Comparison of ENCODE assay signal across 2 cellular contexts in genomic region chr20:57680131-57680716, GRCh38.
A peak's percentile ranks its signal among the peaks of the same experiment; 100 is the strongest.
TF ChIP-seq lines count a peak whose summit lies in the region.

No MANE protein-coding gene starts in this region.

TF ChIP-seq in GM12878, 131 proteins besides CTCF, POLR2A, EP300 and RAD21 (continued from another document and continues in another):
- TF ChIP-seq FOS (IDR thresholded peaks at IDR 0.05; ENCODE audit: borderline replicate concordance, extremely low read depth, insufficient read length) (no peak), FOXM1 (IDR thresholded peaks at IDR 0.05; ENCODE audit: low read depth, low read length) (peak; percentile 77; the same call in 1 of the 2 replicates), NRF1 (conservative IDR thresholded peaks at IDR 0.05; ENCODE audit: low read depth, low read length) (no peak), CHD4 (IDR thresholded peaks at IDR 0.05) (no peak), NFXL1 (IDR thresholded peaks at IDR 0.05; ENCODE audit: borderline replicate concordance) (no peak), IRF5 (IDR thresholded peaks at IDR 0.05; ENCODE audit: borderline replicate concordance) (peak; percentile 73; the same call in 1 of the 2 replicates), SRF (IDR thresholded peaks at IDR 0.05; ENCODE audit: low read depth in 2 of 2, low read length in 2 of 2) (peak; percentile 46 to 76; a peak in 2 of 4 replicates), JUNB (IDR thresholded peaks at IDR 0.05) (0 out of 2 replicates have a peak, but pooled peaks have one; percentile 38), JUND (IDR thresholded peaks at IDR 0.05; ENCODE audit: low read depth, low read length) (no peak), EED (IDR thresholded peaks at IDR 0.05; ENCODE audit: low read depth) (peak; percentile 83), NR2C2 (IDR thresholded peaks at IDR 0.05; ENCODE audit: borderline replicate concordance, control insufficient read depth, insufficient read length, low read depth) (no peak), E4F1 (IDR thresholded peaks at IDR 0.05; ENCODE audit: borderline replicate concordance, partially characterized antibody) (no peak), ATF2 (IDR thresholded peaks at IDR 0.05; ENCODE audit: low read length) (peak; percentile 78), RCOR1 (conservative IDR thresholded peaks at IDR 0.05; ENCODE audit: low read depth, low read length) (no peak), NR2C1 (IDR thresholded peaks at IDR 0.05) (no peak), SREBF1 (IDR thresholded peaks at IDR 0.05; ENCODE audit: low read length) (no peak)
- TF ChIP-seq, protein P1, sequence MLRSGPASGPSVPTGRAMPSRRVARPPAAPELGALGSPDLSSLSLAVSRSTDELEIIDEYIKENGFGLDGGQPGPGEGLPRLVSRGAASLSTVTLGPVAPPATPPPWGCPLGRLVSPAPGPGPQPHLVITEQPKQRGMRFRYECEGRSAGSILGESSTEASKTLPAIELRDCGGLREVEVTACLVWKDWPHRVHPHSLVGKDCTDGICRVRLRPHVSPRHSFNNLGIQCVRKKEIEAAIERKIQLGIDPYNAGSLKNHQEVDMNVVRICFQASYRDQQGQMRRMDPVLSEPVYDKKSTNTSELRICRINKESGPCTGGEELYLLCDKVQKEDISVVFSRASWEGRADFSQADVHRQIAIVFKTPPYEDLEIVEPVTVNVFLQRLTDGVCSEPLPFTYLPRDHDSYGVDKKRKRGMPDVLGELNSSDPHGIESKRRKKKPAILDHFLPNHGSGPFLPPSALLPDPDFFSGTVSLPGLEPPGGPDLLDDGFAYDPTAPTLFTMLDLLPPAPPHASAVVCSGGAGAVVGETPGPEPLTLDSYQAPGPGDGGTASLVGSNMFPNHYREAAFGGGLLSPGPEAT (IDR thresholded peaks at IDR 0.05; ENCODE audit: low read depth): peak; percentile 79
- TF ChIP-seq, protein P2, sequence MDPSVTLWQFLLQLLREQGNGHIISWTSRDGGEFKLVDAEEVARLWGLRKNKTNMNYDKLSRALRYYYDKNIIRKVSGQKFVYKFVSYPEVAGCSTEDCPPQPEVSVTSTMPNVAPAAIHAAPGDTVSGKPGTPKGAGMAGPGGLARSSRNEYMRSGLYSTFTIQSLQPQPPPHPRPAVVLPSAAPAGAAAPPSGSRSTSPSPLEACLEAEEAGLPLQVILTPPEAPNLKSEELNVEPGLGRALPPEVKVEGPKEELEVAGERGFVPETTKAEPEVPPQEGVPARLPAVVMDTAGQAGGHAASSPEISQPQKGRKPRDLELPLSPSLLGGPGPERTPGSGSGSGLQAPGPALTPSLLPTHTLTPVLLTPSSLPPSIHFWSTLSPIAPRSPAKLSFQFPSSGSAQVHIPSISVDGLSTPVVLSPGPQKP (IDR thresholded peaks at IDR 0.05; ENCODE audit: low read depth, low read length): no peak; the same call in 1 of the 2 replicates
- TF ChIP-seq, protein P3, sequence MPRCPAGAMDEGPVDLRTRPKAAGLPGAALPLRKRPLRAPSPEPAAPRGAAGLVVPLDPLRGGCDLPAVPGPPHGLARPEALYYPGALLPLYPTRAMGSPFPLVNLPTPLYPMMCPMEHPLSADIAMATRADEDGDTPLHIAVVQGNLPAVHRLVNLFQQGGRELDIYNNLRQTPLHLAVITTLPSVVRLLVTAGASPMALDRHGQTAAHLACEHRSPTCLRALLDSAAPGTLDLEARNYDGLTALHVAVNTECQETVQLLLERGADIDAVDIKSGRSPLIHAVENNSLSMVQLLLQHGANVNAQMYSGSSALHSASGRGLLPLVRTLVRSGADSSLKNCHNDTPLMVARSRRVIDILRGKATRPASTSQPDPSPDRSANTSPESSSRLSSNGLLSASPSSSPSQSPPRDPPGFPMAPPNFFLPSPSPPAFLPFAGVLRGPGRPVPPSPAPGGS (IDR thresholded peaks at IDR 0.05; ENCODE audit: borderline replicate concordance, insufficient read depth, low read depth, low read length, poor library complexity, severe bottlenecking): no peak

TF ChIP-seq in HEK293T, 16 proteins besides CTCF, POLR2A, EP300 and RAD21 (continued from another document):
- TF ChIP-seq CTBP1 (IDR thresholded peaks at IDR 0.05; ENCODE audit: borderline replicate concordance) (no peak), FOXM1 (IDR thresholded peaks at IDR 0.05; ENCODE audit: borderline replicate concordance) (no peak), HDGF (IDR thresholded peaks at IDR 0.05; ENCODE audit: borderline replicate concordance) (no peak), ZNF384 (IDR thresholded peaks at IDR 0.05) (no peak), FOXA1 (IDR thresholded peaks at IDR 0.05) (no peak), L3MBTL2 (conservative IDR thresholded peaks at IDR 0.05) (no peak), SP1 (IDR thresholded peaks at IDR 0.05) (no peak), ELF4 (IDR thresholded peaks at IDR 0.05) (no peak), ARNT (IDR thresholded peaks at IDR 0.05) (no peak), LEF1 (IDR thresholded peaks at IDR 0.05; ENCODE audit: borderline replicate concordance) (no peak)
